In the genomic region with DNA sequence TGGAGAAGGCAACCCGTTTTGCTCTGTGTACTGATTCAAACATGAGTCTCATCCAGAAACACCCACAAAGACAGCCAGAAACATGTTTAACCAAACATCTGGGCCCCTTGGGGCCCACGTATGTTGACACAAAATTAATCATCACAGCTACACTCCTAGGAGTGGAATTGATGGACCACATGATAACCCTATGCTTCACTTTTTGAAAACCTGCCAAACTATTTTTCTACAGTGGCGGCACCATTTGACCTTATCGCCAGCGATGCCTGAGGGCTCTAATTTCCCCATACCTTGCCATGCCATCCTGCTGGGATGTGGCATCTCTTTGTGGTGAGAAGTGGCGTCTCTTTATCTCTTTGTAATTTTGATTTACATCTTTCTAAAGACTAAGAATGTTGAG, we compare ENCODE assay signal across 2 cellular contexts.
TF ChIP-seq lines count a peak whose summit lies in the region.

No MANE protein-coding gene starts in this region.

TF ChIP-seq in K562, 482 proteins besides CTCF, POLR2A, EP300 and RAD21 (continues in another document):
- TF ChIP-seq HIVEP1 (CRISPR knock-in tag; IDR thresholded peaks at IDR 0.05) (no peak), CBFA2T3 (IDR thresholded peaks at IDR 0.05) (peak; percentile 70), CTBP1 (IDR thresholded peaks at IDR 0.05; ENCODE audit: borderline replicate concordance) (peak; percentile 67; the same call in 1 of the 2 replicates), JUND (IDR thresholded peaks at IDR 0.05; ENCODE audit: borderline replicate concordance, low read depth, low read length) (peak; percentile 49; the same call in 1 of the 2 replicates), JUND (tag; IDR thresholded peaks at IDR 0.05; ENCODE audit: borderline replicate concordance, low read depth, low read length) (no peak; the same call in 2 of the 3 replicates), STAT6 (CRISPR knock-in tag; IDR thresholded peaks at IDR 0.05) (no peak), E2F1 (CRISPR knock-in tag; IDR thresholded peaks at IDR 0.05) (no peak), NFIC (IDR thresholded peaks at IDR 0.05) (peak; percentile 83)
- TF ChIP-seq, protein P1, sequence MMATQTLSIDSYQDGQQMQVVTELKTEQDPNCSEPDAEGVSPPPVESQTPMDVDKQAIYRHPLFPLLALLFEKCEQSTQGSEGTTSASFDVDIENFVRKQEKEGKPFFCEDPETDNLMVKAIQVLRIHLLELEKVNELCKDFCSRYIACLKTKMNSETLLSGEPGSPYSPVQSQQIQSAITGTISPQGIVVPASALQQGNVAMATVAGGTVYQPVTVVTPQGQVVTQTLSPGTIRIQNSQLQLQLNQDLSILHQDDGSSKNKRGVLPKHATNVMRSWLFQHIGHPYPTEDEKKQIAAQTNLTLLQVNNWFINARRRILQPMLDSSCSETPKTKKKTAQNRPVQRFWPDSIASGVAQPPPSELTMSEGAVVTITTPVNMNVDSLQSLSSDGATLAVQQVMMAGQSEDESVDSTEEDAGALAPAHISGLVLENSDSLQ (IDR thresholded peaks at IDR 0.05), result peak; percentile 62
- TF ChIP-seq, protein P2, sequence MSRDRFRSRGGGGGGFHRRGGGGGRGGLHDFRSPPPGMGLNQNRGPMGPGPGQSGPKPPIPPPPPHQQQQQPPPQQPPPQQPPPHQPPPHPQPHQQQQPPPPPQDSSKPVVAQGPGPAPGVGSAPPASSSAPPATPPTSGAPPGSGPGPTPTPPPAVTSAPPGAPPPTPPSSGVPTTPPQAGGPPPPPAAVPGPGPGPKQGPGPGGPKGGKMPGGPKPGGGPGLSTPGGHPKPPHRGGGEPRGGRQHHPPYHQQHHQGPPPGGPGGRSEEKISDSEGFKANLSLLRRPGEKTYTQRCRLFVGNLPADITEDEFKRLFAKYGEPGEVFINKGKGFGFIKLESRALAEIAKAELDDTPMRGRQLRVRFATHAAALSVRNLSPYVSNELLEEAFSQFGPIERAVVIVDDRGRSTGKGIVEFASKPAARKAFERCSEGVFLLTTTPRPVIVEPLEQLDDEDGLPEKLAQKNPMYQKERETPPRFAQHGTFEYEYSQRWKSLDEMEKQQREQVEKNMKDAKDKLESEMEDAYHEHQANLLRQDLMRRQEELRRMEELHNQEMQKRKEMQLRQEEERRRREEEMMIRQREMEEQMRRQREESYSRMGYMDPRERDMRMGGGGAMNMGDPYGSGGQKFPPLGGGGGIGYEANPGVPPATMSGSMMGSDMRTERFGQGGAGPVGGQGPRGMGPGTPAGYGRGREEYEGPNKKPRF (IDR thresholded peaks at IDR 0.05; ENCODE audit: low read depth, low read length), result no peak
- TF ChIP-seq, protein P3, sequence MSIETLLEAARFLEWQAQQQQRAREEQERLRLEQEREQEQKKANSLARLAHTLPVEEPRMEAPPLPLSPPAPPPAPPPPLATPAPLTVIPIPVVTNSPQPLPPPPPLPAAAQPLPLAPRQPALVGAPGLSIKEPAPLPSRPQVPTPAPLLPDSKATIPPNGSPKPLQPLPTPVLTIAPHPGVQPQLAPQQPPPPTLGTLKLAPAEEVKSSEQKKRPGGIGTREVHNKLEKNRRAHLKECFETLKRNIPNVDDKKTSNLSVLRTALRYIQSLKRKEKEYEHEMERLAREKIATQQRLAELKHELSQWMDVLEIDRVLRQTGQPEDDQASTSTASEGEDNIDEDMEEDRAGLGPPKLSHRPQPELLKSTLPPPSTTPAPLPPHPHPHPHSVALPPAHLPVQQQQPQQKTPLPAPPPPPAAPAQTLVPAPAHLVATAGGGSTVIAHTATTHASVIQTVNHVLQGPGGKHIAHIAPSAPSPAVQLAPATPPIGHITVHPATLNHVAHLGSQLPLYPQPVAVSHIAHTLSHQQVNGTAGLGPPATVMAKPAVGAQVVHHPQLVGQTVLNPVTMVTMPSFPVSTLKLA (conservative IDR thresholded peaks at IDR 0.05), result no peak

TF ChIP-seq in WTC11, 78 proteins besides CTCF, POLR2A, EP300 and RAD21:
- TF ChIP-seq FOXP1 (CRISPR knock-in tag; IDR thresholded peaks at IDR 0.05; ENCODE audit: borderline replicate concordance) (no peak), IRF2 (CRISPR knock-in tag; IDR thresholded peaks at IDR 0.05; ENCODE audit: borderline replicate concordance, low read depth) (no peak), ZNF416 (CRISPR knock-in tag; IDR thresholded peaks at IDR 0.05) (no peak), ARID4B (CRISPR knock-in tag; IDR thresholded peaks at IDR 0.05; ENCODE audit: borderline replicate concordance) (no peak), CREM (CRISPR knock-in tag; IDR thresholded peaks at IDR 0.05) (no peak), MAX (CRISPR knock-in tag; IDR thresholded peaks at IDR 0.05) (no peak), GTF2I (CRISPR knock-in tag; conservative IDR thresholded peaks at IDR 0.05) (no peak), HMGXB4 (CRISPR knock-in tag; IDR thresholded peaks at IDR 0.05) (no peak), ZBTB21 (CRISPR knock-in tag; IDR thresholded peaks at IDR 0.05; ENCODE audit: borderline replicate concordance) (no peak), RELA (CRISPR knock-in tag; IDR thresholded peaks at IDR 0.05; ENCODE audit: borderline replicate concordance) (no peak), OVOL2 (CRISPR knock-in tag; IDR thresholded peaks at IDR 0.05; ENCODE audit: borderline replicate concordance) (no peak)
- TF ChIP-seq, protein P4, sequence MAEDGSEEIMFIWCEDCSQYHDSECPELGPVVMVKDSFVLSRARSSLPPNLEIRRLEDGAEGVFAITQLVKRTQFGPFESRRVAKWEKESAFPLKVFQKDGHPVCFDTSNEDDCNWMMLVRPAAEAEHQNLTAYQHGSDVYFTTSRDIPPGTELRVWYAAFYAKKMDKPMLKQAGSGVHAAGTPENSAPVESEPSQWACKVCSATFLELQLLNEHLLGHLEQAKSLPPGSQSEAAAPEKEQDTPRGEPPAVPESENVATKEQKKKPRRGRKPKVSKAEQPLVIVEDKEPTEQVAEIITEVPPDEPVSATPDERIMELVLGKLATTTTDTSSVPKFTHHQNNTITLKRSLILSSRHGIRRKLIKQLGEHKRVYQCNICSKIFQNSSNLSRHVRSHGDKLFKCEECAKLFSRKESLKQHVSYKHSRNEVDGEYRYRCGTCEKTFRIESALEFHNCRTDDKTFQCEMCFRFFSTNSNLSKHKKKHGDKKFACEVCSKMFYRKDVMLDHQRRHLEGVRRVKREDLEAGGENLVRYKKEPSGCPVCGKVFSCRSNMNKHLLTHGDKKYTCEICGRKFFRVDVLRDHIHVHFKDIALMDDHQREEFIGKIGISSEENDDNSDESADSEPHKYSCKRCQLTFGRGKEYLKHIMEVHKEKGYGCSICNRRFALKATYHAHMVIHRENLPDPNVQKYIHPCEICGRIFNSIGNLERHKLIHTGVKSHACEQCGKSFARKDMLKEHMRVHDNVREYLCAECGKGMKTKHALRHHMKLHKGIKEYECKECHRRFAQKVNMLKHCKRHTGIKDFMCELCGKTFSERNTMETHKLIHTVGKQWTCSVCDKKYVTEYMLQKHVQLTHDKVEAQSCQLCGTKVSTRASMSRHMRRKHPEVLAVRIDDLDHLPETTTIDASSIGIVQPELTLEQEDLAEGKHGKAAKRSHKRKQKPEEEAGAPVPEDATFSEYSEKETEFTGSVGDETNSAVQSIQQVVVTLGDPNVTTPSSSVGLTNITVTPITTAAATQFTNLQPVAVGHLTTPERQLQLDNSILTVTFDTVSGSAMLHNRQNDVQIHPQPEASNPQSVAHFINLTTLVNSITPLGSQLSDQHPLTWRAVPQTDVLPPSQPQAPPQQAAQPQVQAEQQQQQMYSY (CRISPR knock-in tag; IDR thresholded peaks at IDR 0.05), result no peak
